Comparison of ENCODE assay signal across 13 cellular contexts in genomic region chr1:44034423-44034822, GRCh38. TPM values are rescaled to one million over a fixed set of nuclear protein-coding genes. Genes with fewer than 3 reads are reported as not detected.
DNase-seq lines count a peak whose midpoint lies in the region; ATAC-seq and TF ChIP-seq lines count a peak whose summit lies in the region.
"Had no signal": no experiment of that assay in that cellular context is flagged by ENCODE, and none has a peak within 500 bp of the region (broad histone marks: within the 10 kb centered on the region; RNA-seq: fewer than 3 reads in every experiment).

No MANE protein-coding gene starts in this region.

- H2AFZ ChIP-seq in osteoblast (ENCODE audit: low read length) = no peak overlapping the region

- no peak for TF ChIP-seq CTCF in HEK293 (tag by site-specific recombination; IDR thresholded peaks at IDR 0.05)
- no peak for TF ChIP-seq CTCF in esophagus squamous epithelium (IDR thresholded peaks at IDR 0.05)
- no peak for TF ChIP-seq CTCF in osteoblast (IDR thresholded peaks at IDR 0.05; ENCODE audit: extremely low read depth, low read depth, low read length)
- TF ChIP-seq CTCF in tibial artery (IDR thresholded peaks at IDR 0.05) = no peak
- TF ChIP-seq CTCF in GM10248 (IDR thresholded peaks at IDR 0.05; ENCODE audit: control extremely low read depth, extremely low read depth, low read depth, missing control alignments) = no peak

- H3K9me3 ChIP-seq in HEK293 (ENCODE audit: control insufficient read depth, insufficient read depth, low read depth, low read length) (no peaks in the 10 kb centered on the region), esophagus squamous epithelium (no peaks in the 10 kb centered on the region), osteoblast (ENCODE audit: low read depth, low read length) (no peaks in the 10 kb centered on the region), tibial artery (no peaks in the 10 kb centered on the region)
- H3K9me3 ChIP-seq: BLaER1 treated with 17β-estradiol and CSF1 and Interleukin-3, amounts not matched to agents 10 nM and 100 nM had no signal

- peaks cover 5% of the 10 kb centered on the region; the same call in 1 of the 2 replicates for H3K4me1 ChIP-seq in HEK293 (ENCODE audit: control insufficient read depth, insufficient read depth, low read length)
- H3K4me1 ChIP-seq in esophagus squamous epithelium = peaks cover 11 to 67% (median 38%) of the 10 kb centered on the region in 3 donors
- H3K4me1 ChIP-seq in osteoblast (ENCODE audit: insufficient read depth, low read length) = peaks cover 33% of the 10 kb centered on the region
- peaks cover 9 to 47% (median 32%) of the 10 kb centered on the region in 4 donors for H3K4me1 ChIP-seq in tibial artery

- no peak for ATAC-seq in GM18502 (IDR thresholded peaks at IDR 0.05; ENCODE audit: poor library complexity, unreplicated experiment)

- no peaks in the 10 kb centered on the region for H3K27me3 ChIP-seq in esophagus squamous epithelium
- H3K27me3 ChIP-seq in osteoblast (ENCODE audit: insufficient read depth, low read length) = no peaks in the 10 kb centered on the region
- H3K27me3 ChIP-seq in tibial artery = no peaks in the 10 kb centered on the region

- TF ChIP-seq POLR2A in esophagus squamous epithelium (IDR thresholded peaks at IDR 0.05) = no peak

- H3K4me3 ChIP-seq in HEK293 (ENCODE audit: low read depth, low read length) (no peak overlapping the region), esophagus squamous epithelium (no peak overlapping the region), osteoblast (ENCODE audit: insufficient read depth, low read length) (no peak overlapping the region), tibial artery (no peak overlapping the region)
- H3K4me3 ChIP-seq: BLaER1 treated with 17β-estradiol and CSF1 and Interleukin-3, amounts not matched to agents 10 nM and 100 nM had no signal

- 100% methylated on average over 1 to 3 of the region's 4 CpGs for WGBS in esophagus squamous epithelium, 2 donors

- H3K27ac ChIP-seq in HEK293 (ENCODE audit: extremely low read depth, low read depth, low read length) (no peak overlapping the region), esophagus squamous epithelium (peak overlapping the region in 3 of 4 donors; percentile 71 to 99 (median 71)), osteoblast (ENCODE audit: low read depth, low read length) (no peak overlapping the region), tibial artery (peak overlapping the region; percentile 71 to 76)
- H3K27ac ChIP-seq: BLaER1 treated with 17β-estradiol and CSF1 and Interleukin-3, amounts not matched to agents 10 nM and 100 nM; HL-60 had no signal

- no peaks in the 10 kb centered on the region for H3K79me2 ChIP-seq in osteoblast (ENCODE audit: insufficient read depth, low read length)

- intact Hi-C loops in esophagus squamous epithelium (cut with DNase I) (loop anchor here (10.0 kb wide), 1 partner anchor 90 kb away; the partner anchor contains the start of gene IPO13), tibial artery (cut with DNase I; ENCODE audit: low total_unique reads) (loop anchor here (10.0 kb wide), 1 partner anchor 90 kb away; the partner anchor contains the start of gene IPO13)

- H3K36me3 ChIP-seq in HEK293 (ENCODE audit: control insufficient read depth in 2 of 2, insufficient read depth in 1 of 2, low read length in 2 of 2) = no peaks in the 10 kb centered on the region
- H3K36me3 ChIP-seq in esophagus squamous epithelium = no peaks in the 10 kb centered on the region
- no peaks in the 10 kb centered on the region for H3K36me3 ChIP-seq in osteoblast (ENCODE audit: insufficient read depth, low read length)
- H3K36me3 ChIP-seq in tibial artery = no peaks in the 10 kb centered on the region
- H3K36me3 ChIP-seq: BLaER1 treated with 17β-estradiol and CSF1 and Interleukin-3, amounts not matched to agents 10 nM and 100 nM had no signal

- POLR2A ChIA-PET in HEK293 (lab: Yijun Ruan, JAX) (no interaction called here), GM10248 (lab: Yijun Ruan, JAX) (no interaction called here)

- no peak for DNase-seq in esophagus squamous epithelium (lab: John Stamatoyannopoulos, UW)
- DNase-seq in osteoblast (ENCODE audit: insufficient read length, low spot score, missing footprints) = peak; percentile 49
- DNase-seq in tibial artery = peak in 1 of 2 donors; percentile 52
- no peak for DNase-seq in activated CD4-positive, CD25-positive, alpha-beta regulatory T cell (lab: John Stamatoyannopoulos, UW)
- DNase-seq in GM10248 (ENCODE audit: extremely low spot score) = no peak
- DNase-seq: ACHN; CD4-positive, CD25-positive, alpha-beta regulatory T cell; DMS79; HCEC 1CT had no signal

- H4K20me1 ChIP-seq in osteoblast (ENCODE audit: insufficient read depth, low read length) = no peaks in the 10 kb centered on the region

- no peak overlapping the region for H3K4me2 ChIP-seq in osteoblast (ENCODE audit: insufficient read depth, low read length)
- H3K4me2 ChIP-seq: BLaER1 treated with 17β-estradiol and CSF1 and Interleukin-3, amounts not matched to agents 10 nM and 100 nM had no signal

- CTCF ChIA-PET in HEK293 (lab: Yijun Ruan, JAX) (interaction anchor here (1.3 to 7.8 kb wide), 4 partner anchors 12 to 271 kb away, joined by 3 to 110 read pairs (median 56); no protein-coding TSS in a partner anchor), GM10248 (lab: Yijun Ruan, JAX) (interaction anchor here (1.0 to 8.4 kb wide), 10 partner anchors 8 to 505 kb away, joined by 3 to 169 read pairs (median 9); partner anchors contain the start of gene ARTN)

TF ChIP-seq in HEK293, 187 proteins besides CTCF, POLR2A, EP300 and RAD21:
- TF ChIP-seq ZNF544 (tag by site-specific recombination; IDR thresholded peaks at IDR 0.05) (no peak), ZNF394 (tag by site-specific recombination; IDR thresholded peaks at IDR 0.05; ENCODE audit: borderline replicate concordance) (no peak), ZNF791 (tag by site-specific recombination; IDR thresholded peaks at IDR 0.05) (no peak), ZNF391 (tag by site-specific recombination; IDR thresholded peaks at IDR 0.05; ENCODE audit: borderline replicate concordance, low read depth) (no peak), ZNF266 (tag by site-specific recombination; IDR thresholded peaks at IDR 0.05; ENCODE audit: low read depth) (no peak), ZNF555 (tag by site-specific recombination; conservative IDR thresholded peaks at IDR 0.05) (no peak), ZNF121 (tag by site-specific recombination; IDR thresholded peaks at IDR 0.05) (0 out of 2 replicates have a peak, but pooled peaks have one; percentile 14)

RNA-seq across cellular contexts. Expression of gene SLC6A9, which starts 3.2 kb away (rescaled TPM):
- total RNA-seq in esophagus squamous epithelium = 10 to 100 TPM; 10.4 to 40.0 (median 23.2) TPM
- 18.5 and 19.4 TPM in 2 replicates for total RNA-seq in osteoblast

RNA-seq across cellular contexts. Expression of gene CCDC24, which starts 43.0 kb away (rescaled TPM):
- total RNA-seq in esophagus squamous epithelium (1 to 10 TPM; 3.0 to 7.3 (median 4.7) TPM), osteoblast (2.4 and 2.9 TPM in 2 replicates)

RNA-seq across cellular contexts. Expression of gene B4GALT2, which starts 55.4 kb away (rescaled TPM):
- 10 to 100 TPM; 38.9 to 59.3 (median 48.3) TPM for total RNA-seq in esophagus squamous epithelium
- 95.5 and 99.5 TPM in 2 replicates for total RNA-seq in osteoblast

RNA-seq across cellular contexts. Expression of gene ATP6V0B, which starts 59.7 kb away (rescaled TPM):
- 100 to 1,000 TPM in 3 of 4 donors, 10 to 100 TPM in 1; 70.1 to 169 (median 135) TPM for total RNA-seq in esophagus squamous epithelium
- 81.9 and 89.4 TPM in 2 replicates for total RNA-seq in osteoblast

Comparison
In these comparisons a context has a peak if more than half of its experiments do, and no peak if none do; other contexts are left out.
1. H3K27ac ChIP-seq: peak in esophagus squamous epithelium (3 of 4) and tibial artery (2 of 2); none in HEK293 (single experiment) and osteoblast (single experiment).